9 cellular contexts compared by ENCODE assay signal in genomic region chr22:31150615-31151014, GRCh38. TPM values are rescaled to one million over a fixed set of nuclear protein-coding genes. Genes with fewer than 3 reads are reported as not detected.
DNase-seq lines count a peak whose midpoint lies in the region; ATAC-seq and TF ChIP-seq lines count a peak whose summit lies in the region.
"Had no signal": no experiment of that assay in that cellular context is flagged by ENCODE, and none has a peak within 500 bp of the region (broad histone marks: within the 10 kb centered on the region; RNA-seq: fewer than 3 reads in every experiment).

No MANE protein-coding gene starts in this region.

- no peak for DNase-seq in DND-41
- DNase-seq in RWPE2 (ENCODE audit: low spot score): no peak
- no peak for DNase-seq in left colon
- DNase-seq in epidermal melanocyte (ENCODE audit: insufficient read length, low spot score): no peak
- DNase-seq: activated CD8-positive, alpha-beta memory T cell treated with anti-CD3 and anti-CD28 coated beads, Interleukin-2, amount 50 U/mL, for 48 hours; EL; NCI-H1436 treated with DMSO at 0.1 percent for 48 hours had no signal

- no peak for ATAC-seq in DND-41 (ENCODE audit: insufficient read depth, low read depth)
- ATAC-seq in RWPE2 (ENCODE audit: low read depth): no peak
- ATAC-seq in left colon: peak; percentile 51
- ATAC-seq in GM18511 (IDR thresholded peaks at IDR 0.05; ENCODE audit: unreplicated experiment): no peak
- ATAC-seq in GM21737 (IDR thresholded peaks at IDR 0.05; ENCODE audit: unreplicated experiment): no peak

- TF ChIP-seq CTCF in DND-41 (IDR thresholded peaks at IDR 0.05; ENCODE audit: borderline replicate concordance, extremely low read depth, low read length, poor library complexity, severe bottlenecking) (peak; percentile 37), RWPE2 (IDR thresholded peaks at IDR 0.05; ENCODE audit: poor library complexity, severe bottlenecking) (peak; percentile 40)

- peaks cover 3% of the 10 kb centered on the region for H3K9me3 ChIP-seq in DND-41 (ENCODE audit: insufficient read depth, low read length, severe bottlenecking)
- peaks cover 2% of the 10 kb centered on the region for H3K9me3 ChIP-seq in RWPE2 (ENCODE audit: severe bottlenecking)

- no peak overlapping the region for H3K4me3 ChIP-seq in DND-41 (ENCODE audit: low read depth in 1 of 2, low read length in 2 of 2)
- no peak overlapping the region for H3K4me3 ChIP-seq in RWPE2 (ENCODE audit: severe bottlenecking)

- intact Hi-C loops in left colon (cut with DNase I, micrococcal nuclease): no loop called here

- no peaks in the 10 kb centered on the region for H4K20me1 ChIP-seq in DND-41 (ENCODE audit: insufficient read depth, low read length)

- no peak overlapping the region for H3K4me2 ChIP-seq in DND-41 (ENCODE audit: insufficient read depth, low read length)

- no peaks in the 10 kb centered on the region for H3K79me2 ChIP-seq in DND-41 (ENCODE audit: insufficient read depth, low read length)

- H3K36me3 ChIP-seq in DND-41 (ENCODE audit: insufficient read depth, low read length) (no peaks in the 10 kb centered on the region), RWPE2 (ENCODE audit: low read depth) (no peaks in the 10 kb centered on the region)

- H3K27ac ChIP-seq in DND-41 (ENCODE audit: low read length) (no peak overlapping the region), RWPE2 (ENCODE audit: poor library complexity, severe bottlenecking) (no peak overlapping the region)

- H2AFZ ChIP-seq in DND-41 (ENCODE audit: low read depth, low read length): no peak overlapping the region

- H3K27me3 ChIP-seq in DND-41 (ENCODE audit: insufficient read depth, low read length, poor library complexity) (peaks cover 3% of the 10 kb centered on the region), RWPE2 (ENCODE audit: insufficient read depth, poor library complexity, severe bottlenecking) (no peaks in the 10 kb centered on the region)

- H3K9ac ChIP-seq in DND-41 (ENCODE audit: low read depth, low read length): no peak overlapping the region

- H3K4me1 ChIP-seq in DND-41 (ENCODE audit: insufficient read depth, low read length) (no peaks in the 10 kb centered on the region), RWPE2 (ENCODE audit: insufficient read depth, poor library complexity, severe bottlenecking) (peaks cover 2% of the 10 kb centered on the region)

RNA-seq across cellular contexts. Expression of gene RNF185, which starts 9.4 kb away (rescaled TPM):
- total RNA-seq in left colon: 10 to 100 TPM; 36.6 to 40.5 TPM

RNA-seq across cellular contexts. Expression of gene PLA2G3, which starts 10.3 kb away (rescaled TPM):
- under 1 TPM in 1 of 2 donors, not detected in 1; 0.49 TPM for total RNA-seq in left colon

RNA-seq across cellular contexts. Expression of gene INPP5J, which starts 27.8 kb away (rescaled TPM):
- 10 to 100 TPM; 26.3 to 34.4 TPM for total RNA-seq in left colon

RNA-seq across cellular contexts. Expression of gene SELENOM, which starts 43.2 kb away (rescaled TPM):
- 10 to 100 TPM; 24.3 to 64.4 TPM for total RNA-seq in left colon
